ENCODE assay signal across 29 cellular contexts in genomic region chr5:137587952-137588351, GRCh38.
"Had no signal": no experiment of that assay in that cellular context is flagged by ENCODE, and none has a peak within 500 bp of the region (broad histone marks: within the 10 kb centered on the region; RNA-seq: fewer than 3 reads in every experiment).

No MANE protein-coding gene starts in this region.

- H3K4me1 ChIP-seq: adrenal gland, body of pancreas, colonic mucosa, esophagus squamous epithelium had no signal

- DNase-seq: activated CD4-positive, alpha-beta memory T cell treated with anti-CD3 and anti-CD28 coated beads for 36 hours; activated CD4-positive, alpha-beta T cell treated with anti-CD3 and anti-CD28 coated beads for 36 hours; activated CD4-positive, alpha-beta T cell treated with anti-CD3 and anti-CD28 coated beads, Interleukin-2, amount 10 ng/mL, durations not matched to agents 24 days and 14 days; activated CD4-positive, CD25-positive, alpha-beta regulatory T cell; activated CD4-positive, CD25-positive, alpha-beta regulatory T cell treated with anti-CD3 and anti-CD28 coated beads, Interleukin-2, amount 50 U/mL, for 72 hours; activated CD8-positive, alpha-beta memory T cell treated with anti-CD3 and anti-CD28 coated beads, Interleukin-2, amount 10 ng/mL, durations not matched to agents 7 days and 5 days; activated CD8-positive, alpha-beta memory T cell treated with anti-CD3 and anti-CD28 coated beads, Interleukin-2, amount 50 U/mL, for 4 hours; activated CD8-positive, alpha-beta T cell treated with anti-CD3 and anti-CD28 coated beads, Interleukin-2, amount 10 ng/mL, durations not matched to agents 7 days and 5 days; activated effector memory CD4-positive, alpha-beta T cell treated with anti-CD3 and anti-CD28 coated beads, Interleukin-2, amount 50 U/mL, for 16 hours; activated naive CD4-positive, alpha-beta T cell treated with anti-CD3 and anti-CD28 coated beads for 36 hours; activated naive CD8-positive, alpha-beta T cell treated with anti-CD3 and anti-CD28 coated beads for 36 hours; activated naive CD8-positive, alpha-beta T cell treated with anti-CD3 and anti-CD28 coated beads, Interleukin-2, amount 50 U/mL, for 24 hours; activated T-cell treated with anti-CD3 and anti-CD28 coated beads, Interleukin-2, amount 50 U/mL, for 1 hour; activated T-cell treated with anti-CD3 and anti-CD28 coated beads, Interleukin-2, amount 50 U/mL, for 48 hours; adrenal gland; amygdala; aorta; body of pancreas; caudate nucleus; colonic mucosa; dorsolateral prefrontal cortex; effector CD4-positive, alpha-beta T cell; esophagus squamous epithelium; head of caudate nucleus; T-helper 2 cell had no signal

- H3K4me3 ChIP-seq: adrenal gland, body of pancreas, colonic mucosa, dorsolateral prefrontal cortex, esophagus squamous epithelium had no signal

- H3K27ac ChIP-seq: adrenal gland, body of pancreas, colonic mucosa, dorsolateral prefrontal cortex, epithelial cell of prostate, esophagus squamous epithelium had no signal

- FAIRE-seq: endometrium, endothelial cell of umbilical vein, frontal cortex had no signal

- ATAC-seq: activated CD4-positive, alpha-beta T cell treated with anti-CD3 and anti-CD28 coated beads for 36 hours; activated CD8-positive, alpha-beta memory T cell treated with anti-CD3 and anti-CD28 coated beads, Interleukin-2, amount 10 ng/mL, durations not matched to agents 7 days and 5 days; activated CD8-positive, alpha-beta T cell treated with anti-CD3 and anti-CD28 coated beads, Interleukin-2, amount 10 ng/mL, durations not matched to agents 7 days and 5 days; activated naive CD8-positive, alpha-beta T cell treated with anti-CD3 and anti-CD28 coated beads, Interleukin-2, amount 50 U/mL, for 24 hours; body of pancreas had no signal

- H3K9me3 ChIP-seq: adrenal gland, body of pancreas, colonic mucosa had no signal

- H3K27me3 ChIP-seq: colonic mucosa had no signal

- H3K36me3 ChIP-seq: adrenal gland, colonic mucosa, esophagus squamous epithelium had no signal
